In genomic region chr4:99998062-99998880, GRCh38 we compare ENCODE assay signal across 8 cellular contexts.
A peak's percentile ranks its signal among the peaks of the same experiment; 100 is the strongest.
DNase-seq lines count a peak whose midpoint lies in the region; ATAC-seq and TF ChIP-seq lines count a peak whose summit lies in the region.

No MANE protein-coding gene starts in this region.

- intact Hi-C loops in tibial artery (cut with DNase I; ENCODE audit: low total_unique reads), result no loop called here

- DNase-seq in NCI-H510A treated with DMSO at 0.1 percent for 48 hours (lab: John Stamatoyannopoulos, UW) (peak; percentile 17), NCI-H510A (lab: John Stamatoyannopoulos, UW) (no peak), RKO (ENCODE audit: low spot score) (peak; percentile 66), globus pallidus (ENCODE audit: low spot score) (peak; percentile 38), tibial artery (no peak)

- ATAC-seq in HG02852 (IDR thresholded peaks at IDR 0.05; ENCODE audit: unreplicated experiment) (peak; percentile 76), GM18498 (IDR thresholded peaks at IDR 0.05; ENCODE audit: unreplicated experiment) (no peak), HG03139 (IDR thresholded peaks at IDR 0.05; ENCODE audit: unreplicated experiment) (no peak)

- no peak overlapping the region for H3K27ac ChIP-seq in tibial artery

- H3K9me3 ChIP-seq in tibial artery, result no peaks in the 10 kb centered on the region

- H3K4me1 ChIP-seq in tibial artery, result no peaks in the 10 kb centered on the region

- H3K4me3 ChIP-seq in tibial artery, result no peak overlapping the region

- no peaks in the 10 kb centered on the region for H3K27me3 ChIP-seq in tibial artery

- peak in 1 of 2 experiments; percentile 28 for TF ChIP-seq CTCF in tibial artery (IDR thresholded peaks at IDR 0.05)

- H3K36me3 ChIP-seq in tibial artery, result no peaks in the 10 kb centered on the region

Comparison
In these comparisons a context has a peak if more than half of its experiments do, and no peak if none do; other contexts are left out.
1. DNase-seq: peak in NCI-H510A treated with DMSO at 0.1 percent for 48 hours (single experiment), RKO (single experiment) and globus pallidus (single experiment); none in NCI-H510A (single experiment) and tibial artery (0 of 2).